8 cellular contexts compared by ENCODE assay signal in genomic region chr1:7961199-7962010, GRCh38. TPM values are rescaled to one million over a fixed set of nuclear protein-coding genes. Genes with fewer than 3 reads are reported as not detected.
DNase-seq lines count a peak whose midpoint lies in the region; ATAC-seq and TF ChIP-seq lines count a peak whose summit lies in the region.

Gene PARK7 (plus strand): TSS chr1:7961711. CDS start chr1:7962786, 1,075 bp downstream.

- peaks cover 0 to 3% (median 0%) of the 10 kb centered on the region in 3 donors for H3K27me3 Mint-ChIP-seq in CD14-positive monocyte (ENCODE audit: low read depth in 3 of 3)
- H3K27me3 Mint-ChIP-seq in activated CD4-positive, alpha-beta T cell treated with anti-CD3 and anti-CD28 coated beads, Interleukin-2, amount 10 ng/mL, durations not matched to agents 7 days and 5 days = no peaks in the 10 kb centered on the region

- POLR2A ChIA-PET in activated CD4-positive, alpha-beta T cell treated with anti-CD3 and anti-CD28 coated beads, Interleukin-2, amount 10 ng/mL, durations not matched to agents 7 days and 5 days (lab: Charles Lee) = no interaction called here

- CTCF ChIA-PET in activated CD4-positive, alpha-beta T cell treated with anti-CD3 and anti-CD28 coated beads, Interleukin-2, amount 10 ng/mL, durations not matched to agents 7 days and 5 days (lab: Charles Lee) = interaction anchor here (0.7 to 1.0 kb wide), 2 partner anchors 12 to 14 kb away, joined by 3 read pairs; no protein-coding TSS in a partner anchor

- TF ChIP-seq CTCF in CD14-positive monocyte (IDR thresholded peaks at IDR 0.05) = peak; percentile 44

- H3K36me3 Mint-ChIP-seq in CD14-positive monocyte = peaks cover 33 to 35% of the 10 kb centered on the region in 2 donors
- H3K36me3 Mint-ChIP-seq in activated CD4-positive, alpha-beta T cell treated with anti-CD3 and anti-CD28 coated beads, Interleukin-2, amount 10 ng/mL, durations not matched to agents 7 days and 5 days (ENCODE audit: low read depth) = peaks cover 36% of the 10 kb centered on the region

- ATAC-seq in GM19351 (IDR thresholded peaks at IDR 0.05; ENCODE audit: unreplicated experiment) (peak; percentile 89), HG03521 (IDR thresholded peaks at IDR 0.05; ENCODE audit: unreplicated experiment) (peak; percentile 91)

- DNase-seq in CD14-positive monocyte (ENCODE audit: low spot score) = peak; percentile 100
- DNase-seq in NCI-H69 (lab: John Stamatoyannopoulos, UW) = peak; percentile 97
- peak; percentile 99 for DNase-seq in activated CD4-positive, alpha-beta T cell treated with anti-CD3 and anti-CD28 coated beads, Interleukin-2, amount 10 ng/mL, durations not matched to agents 7 days and 5 days
- peak; percentile 99 for DNase-seq in cortex of kidney (lab: John Stamatoyannopoulos, UW)
- peak; percentile 100 for DNase-seq in left kidney (ENCODE audit: low read depth, low spot score)
- peak; percentile 100 for DNase-seq in stimulated activated CD4-positive, alpha-beta T cell treated with anti-CD3 and anti-CD28 coated beads, Interleukin-2, amount 100 ng/mL, for 24 hours

- H3K27ac Mint-ChIP-seq in CD14-positive monocyte = peak within 1 kb of the TSS; percentile 95 to 99 (median 98)
- peak within 1 kb of the TSS; percentile 99 for H3K27ac Mint-ChIP-seq in activated CD4-positive, alpha-beta T cell treated with anti-CD3 and anti-CD28 coated beads, Interleukin-2, amount 10 ng/mL, durations not matched to agents 7 days and 5 days

- H3K4me3 Mint-ChIP-seq in CD14-positive monocyte = peak within 1 kb of the TSS; percentile 96 to 99
- peak within 1 kb of the TSS; percentile 96 for H3K4me3 Mint-ChIP-seq in activated CD4-positive, alpha-beta T cell treated with anti-CD3 and anti-CD28 coated beads, Interleukin-2, amount 10 ng/mL, durations not matched to agents 7 days and 5 days

- peaks cover 22% of the 10 kb centered on the region for H3K4me1 Mint-ChIP-seq in CD14-positive monocyte
- H3K4me1 Mint-ChIP-seq in activated CD4-positive, alpha-beta T cell treated with anti-CD3 and anti-CD28 coated beads, Interleukin-2, amount 10 ng/mL, durations not matched to agents 7 days and 5 days = peaks cover 61% of the 10 kb centered on the region

- peaks cover 0 to 2% (median 0%) of the 10 kb centered on the region in 7 donors for H3K9me3 Mint-ChIP-seq in CD14-positive monocyte
- no peaks in the 10 kb centered on the region for H3K9me3 Mint-ChIP-seq in activated CD4-positive, alpha-beta T cell treated with anti-CD3 and anti-CD28 coated beads, Interleukin-2, amount 10 ng/mL, durations not matched to agents 7 days and 5 days

- intact Hi-C loops in CD14-positive monocyte (cut with micrococcal nuclease) = loop anchor here (5.0 to 10.0 kb wide), 2 partner anchors 179 to 187 kb away; partner anchors contain the start of genes PER3 (in 1 of the 2) and VAMP3 (in 1 of the 2)

RNA-seq across cellular contexts. Expression of gene PARK7, which starts in this region (rescaled TPM):
- 100 to 1,000 TPM; 353 to 391 TPM for polyA plus RNA-seq in CD14-positive monocyte
- 100 to 1,000 TPM; 226 to 232 TPM for total RNA-seq in activated CD4-positive, alpha-beta T cell treated with anti-CD3 and anti-CD28 coated beads, Interleukin-2, amount 10 ng/mL, durations not matched to agents 7 days and 5 days

Comparison
In these comparisons a context has a peak if more than half of its experiments do, and no peak if none do; other contexts are left out.
1. Peak in every context shown above with its lines: DNase-seq and ATAC-seq.